Comparison of ENCODE assay signal across 9 cellular contexts in the genomic region with DNA sequence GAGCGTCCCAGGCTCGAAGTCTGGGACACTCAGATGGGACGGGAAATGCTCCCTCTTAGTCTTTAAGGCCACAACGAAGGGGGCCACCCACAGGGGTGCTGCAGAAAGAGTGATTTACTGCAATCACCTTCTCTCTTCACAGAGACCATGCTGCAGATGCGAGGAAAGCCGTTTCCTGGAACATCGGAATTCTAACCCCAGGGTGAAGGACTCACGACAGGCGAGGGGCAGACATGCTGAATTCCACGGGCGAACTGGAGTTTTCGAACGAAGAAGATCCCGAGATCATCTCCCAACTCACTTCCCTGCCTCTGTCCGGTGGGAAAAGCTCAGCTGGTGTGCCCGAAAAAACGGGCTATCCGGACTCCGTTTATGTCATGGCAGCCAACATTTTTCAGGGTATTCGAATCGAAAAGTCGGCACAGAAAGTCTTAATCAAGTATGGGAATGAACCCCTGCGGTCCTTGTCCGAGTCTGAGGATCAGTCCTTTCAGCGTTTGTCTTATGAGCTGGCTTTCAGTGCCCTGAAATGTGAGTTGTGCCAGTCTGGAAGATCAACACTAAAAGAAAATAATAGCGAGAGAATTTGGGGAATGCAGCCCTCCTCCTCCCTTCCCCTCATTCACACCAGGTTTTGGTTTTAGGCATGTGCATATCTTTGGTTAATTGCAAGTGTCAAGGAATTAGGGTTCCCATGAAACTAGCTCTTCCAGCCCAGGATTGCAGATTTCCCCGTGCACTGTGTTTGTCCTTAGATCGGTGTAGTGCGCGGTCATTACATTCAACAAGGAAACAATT. TPM values are rescaled to one million over a fixed set of nuclear protein-coding genes. Genes with fewer than 3 reads are reported as not detected.
DNase-seq lines count a peak whose midpoint lies in the region; TF ChIP-seq lines count a peak whose summit lies in the region.
"Had no signal": no experiment of that assay in that cellular context is flagged by ENCODE, and none has a peak within 500 bp of the region (broad histone marks: within the 10 kb centered on the region; RNA-seq: fewer than 3 reads in every experiment).

No MANE protein-coding gene starts in this region.

- H3K4me1 ChIP-seq in thyroid gland = peaks cover 0 to 9% of the 10 kb centered on the region in 2 donors

- peaks cover 8% of the 10 kb centered on the region for H3K4me1 Mint-ChIP-seq in activated naive CD4-positive, alpha-beta T cell treated with anti-CD3 and anti-CD28 coated beads, Interleukin-2, amount 50 U/mL, for 24 hours

- H3K36me3 Mint-ChIP-seq in activated naive CD4-positive, alpha-beta T cell treated with anti-CD3 and anti-CD28 coated beads, Interleukin-2, amount 50 U/mL, for 24 hours = no peaks in the 10 kb centered on the region

- no peak for TF ChIP-seq POLR2A in thyroid gland (IDR thresholded peaks at IDR 0.05)

- in situ Hi-C loops in astrocyte of the cerebellum (cut with HindIII; ENCODE audit: low sequenced_read_pairs) = no loop called here

- H3K9me3 Mint-ChIP-seq in activated naive CD4-positive, alpha-beta T cell treated with anti-CD3 and anti-CD28 coated beads, Interleukin-2, amount 50 U/mL, for 24 hours = no peaks in the 10 kb centered on the region

- H3K27me3 Mint-ChIP-seq in activated naive CD4-positive, alpha-beta T cell treated with anti-CD3 and anti-CD28 coated beads, Interleukin-2, amount 50 U/mL, for 24 hours = peaks cover 22% of the 10 kb centered on the region

- H3K27me3 ChIP-seq in thyroid gland = no peaks in the 10 kb centered on the region

- H3K36me3 ChIP-seq in thyroid gland = no peaks in the 10 kb centered on the region

- no peak overlapping the region for H3K27ac Mint-ChIP-seq in activated naive CD4-positive, alpha-beta T cell treated with anti-CD3 and anti-CD28 coated beads, Interleukin-2, amount 50 U/mL, for 24 hours
- H3K27ac Mint-ChIP-seq: activated naive CD4-positive, alpha-beta T cell treated with anti-CD3 and anti-CD28 coated beads, Interleukin-2, amount 50 U/mL, for 72 hours had no signal

- no peak for DNase-seq in activated naive CD4-positive, alpha-beta T cell treated with anti-CD3 and anti-CD28 coated beads, Interleukin-2, amount 50 U/mL, for 16 hours
- DNase-seq in astrocyte of the cerebellum (ENCODE audit: low read depth) (no peak), left kidney (ENCODE audit: low read depth, low spot score) (peak; percentile 68), thyroid gland (peak; percentile 5 to 14), T1000 (lab: John Stamatoyannopoulos, UW) (no peak), NCI-H226 (no peak)
- no peak for DNase-seq in stimulated activated CD4-positive, alpha-beta T cell treated with anti-CD3 and anti-CD28 coated beads, Interleukin-4, amount 100 ng/mL, for 1 hour

- TF ChIP-seq CTCF in astrocyte of the cerebellum (IDR thresholded peaks at IDR 0.05; ENCODE audit: low read depth, low read length, missing control alignments) = no peak
- no peak for TF ChIP-seq CTCF in thyroid gland (IDR thresholded peaks at IDR 0.05)

- H3K4me3 Mint-ChIP-seq in activated naive CD4-positive, alpha-beta T cell treated with anti-CD3 and anti-CD28 coated beads, Interleukin-2, amount 50 U/mL, for 24 hours = peak overlapping the region; percentile 71

- H3K27ac ChIP-seq in thyroid gland = peak overlapping the region in 2 of 3 donors; percentile 45 to 51

- WGBS in thyroid gland, 2 donors = 8 to 10% methylated on average over 30 of the region's 30 CpGs

- H3K9me3 ChIP-seq in thyroid gland = no peaks in the 10 kb centered on the region

- H3K4me3 ChIP-seq in astrocyte of the cerebellum (ENCODE audit: low read depth, low read length) = peak overlapping the region; percentile 55
- H3K4me3 ChIP-seq in thyroid gland (replicated peaks in 1 of 3) = peak overlapping the region; percentile 48 to 60 (median 56)

- intact Hi-C loops in thyroid gland (cut with DNase I) = no loop called here

RNA-seq across cellular contexts. Expression of gene NSUN7, which starts 0.9 kb away (rescaled TPM):
- total RNA-seq in thyroid gland = 10 to 100 TPM; 14.2 to 65.2 (median 19.1) TPM

Comparison
In these comparisons a context has a peak if more than half of its experiments do, and no peak if none do; other contexts are left out.
1. DNase-seq: peak in left kidney (single experiment) and thyroid gland (2 of 2); none in activated naive CD4-positive, alpha-beta T cell treated with anti-CD3 and anti-CD28 coated beads, Interleukin-2, amount 50 U/mL, for 16 hours (single experiment), astrocyte of the cerebellum (single experiment), T1000 (single experiment), NCI-H226 (single experiment) and stimulated activated CD4-positive, alpha-beta T cell treated with anti-CD3 and anti-CD28 coated beads, Interleukin-4, amount 100 ng/mL, for 1 hour (single experiment).